1 cellular context compared by ENCODE assay signal in genomic region chr10:102245101-102245931, GRCh38.
A peak's percentile ranks its signal among the peaks of the same experiment; 100 is the strongest.
TF ChIP-seq lines count a peak whose summit lies in the region.

Gene GBF1 (plus strand): TSS chr10:102245532. CDS start chr10:102258939, 13,407 bp downstream.

TF ChIP-seq in K562, 482 proteins besides CTCF, POLR2A, EP300 and RAD21 (continued from another document and continues in another):
- TF ChIP-seq ZBTB40 (IDR thresholded peaks at IDR 0.05) (no peak; the same call in 1 of the 2 replicates), ZBTB40 (CRISPR knock-in tag; IDR thresholded peaks at IDR 0.05) (no peak), TRIM25 (IDR thresholded peaks at IDR 0.05; ENCODE audit: borderline replicate concordance) (no peak), L3MBTL2 (IDR thresholded peaks at IDR 0.05) (no peak; the same call in 1 of the 2 replicates), SREBF1 (IDR thresholded peaks at IDR 0.05; ENCODE audit: borderline replicate concordance, low read depth, low read length) (no peak), SMARCA5 (IDR thresholded peaks at IDR 0.05) (no peak), ETV6 (IDR thresholded peaks at IDR 0.05; ENCODE audit: borderline replicate concordance in 1 of 2, low read depth in 2 of 2, low read length in 1 of 2) (no peak), ETV6 (CRISPR knock-in tag; IDR thresholded peaks at IDR 0.05; ENCODE audit: borderline replicate concordance) (no peak), SMAD4 (CRISPR knock-in tag; conservative IDR thresholded peaks at IDR 0.05) (no peak), ZNF584 (CRISPR knock-in tag; IDR thresholded peaks at IDR 0.05; ENCODE audit: low read depth) (no peak), GTF2A2 (tag; IDR thresholded peaks at IDR 0.05) (no peak), POLR2B (IDR thresholded peaks at IDR 0.05; ENCODE audit: low read depth, partially characterized antibody) (peak; percentile 69), ZBED1 (IDR thresholded peaks at IDR 0.05) (no peak), HCFC1 (IDR thresholded peaks at IDR 0.05; ENCODE audit: low read depth, low read length) (peak; percentile 31; the same call in 1 of the 2 replicates), SETDB1 (IDR thresholded peaks at IDR 0.05; ENCODE audit: low read length) (no peak), ZNF785 (CRISPR knock-in tag; IDR thresholded peaks at IDR 0.05) (no peak), ZNF133 (CRISPR knock-in tag; IDR thresholded peaks at IDR 0.05) (no peak), FIP1L1 (IDR thresholded peaks at IDR 0.05; ENCODE audit: low read depth, low read length, poor library complexity, severe bottlenecking) (no peak), SMAD3 (CRISPR knock-in tag; conservative IDR thresholded peaks at IDR 0.05) (no peak), CXXC5 (CRISPR knock-in tag; IDR thresholded peaks at IDR 0.05) (peak; percentile 83), ATF3 (IDR thresholded peaks at IDR 0.05) (no peak), ATF3 (CRISPR knock-in tag; conservative IDR thresholded peaks at IDR 0.05) (no peak), GMEB1 (CRISPR knock-in tag; IDR thresholded peaks at IDR 0.05) (no peak), CBFA2T3 (IDR thresholded peaks at IDR 0.05) (no peak), KDM1A (IDR thresholded peaks at IDR 0.05) (no peak), PPARD (CRISPR knock-in tag; IDR thresholded peaks at IDR 0.05) (no peak), ZNF184 (CRISPR knock-in tag; IDR thresholded peaks at IDR 0.05) (no peak), ZNF174 (CRISPR knock-in tag; IDR thresholded peaks at IDR 0.05) (no peak), HOMEZ (CRISPR knock-in tag; IDR thresholded peaks at IDR 0.05) (no peak), RBM17 (IDR thresholded peaks at IDR 0.05; ENCODE audit: borderline replicate concordance, low read depth, low read length) (no peak)
- TF ChIP-seq, protein P1, sequence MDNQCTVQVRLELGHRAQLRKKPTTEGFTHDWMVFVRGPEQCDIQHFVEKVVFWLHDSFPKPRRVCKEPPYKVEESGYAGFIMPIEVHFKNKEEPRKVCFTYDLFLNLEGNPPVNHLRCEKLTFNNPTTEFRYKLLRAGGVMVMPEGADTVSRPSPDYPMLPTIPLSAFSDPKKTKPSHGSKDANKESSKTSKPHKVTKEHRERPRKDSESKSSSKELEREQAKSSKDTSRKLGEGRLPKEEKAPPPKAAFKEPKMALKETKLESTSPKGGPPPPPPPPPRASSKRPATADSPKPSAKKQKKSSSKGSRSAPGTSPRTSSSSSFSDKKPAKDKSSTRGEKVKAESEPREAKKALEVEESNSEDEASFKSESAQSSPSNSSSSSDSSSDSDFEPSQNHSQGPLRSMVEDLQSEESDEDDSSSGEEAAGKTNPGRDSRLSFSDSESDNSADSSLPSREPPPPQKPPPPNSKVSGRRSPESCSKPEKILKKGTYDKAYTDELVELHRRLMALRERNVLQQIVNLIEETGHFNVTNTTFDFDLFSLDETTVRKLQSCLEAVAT (IDR thresholded peaks at IDR 0.05), result peak in 1 of 2 experiments; percentile 86; a peak in 1 of 4 replicates
- TF ChIP-seq, protein P2, sequence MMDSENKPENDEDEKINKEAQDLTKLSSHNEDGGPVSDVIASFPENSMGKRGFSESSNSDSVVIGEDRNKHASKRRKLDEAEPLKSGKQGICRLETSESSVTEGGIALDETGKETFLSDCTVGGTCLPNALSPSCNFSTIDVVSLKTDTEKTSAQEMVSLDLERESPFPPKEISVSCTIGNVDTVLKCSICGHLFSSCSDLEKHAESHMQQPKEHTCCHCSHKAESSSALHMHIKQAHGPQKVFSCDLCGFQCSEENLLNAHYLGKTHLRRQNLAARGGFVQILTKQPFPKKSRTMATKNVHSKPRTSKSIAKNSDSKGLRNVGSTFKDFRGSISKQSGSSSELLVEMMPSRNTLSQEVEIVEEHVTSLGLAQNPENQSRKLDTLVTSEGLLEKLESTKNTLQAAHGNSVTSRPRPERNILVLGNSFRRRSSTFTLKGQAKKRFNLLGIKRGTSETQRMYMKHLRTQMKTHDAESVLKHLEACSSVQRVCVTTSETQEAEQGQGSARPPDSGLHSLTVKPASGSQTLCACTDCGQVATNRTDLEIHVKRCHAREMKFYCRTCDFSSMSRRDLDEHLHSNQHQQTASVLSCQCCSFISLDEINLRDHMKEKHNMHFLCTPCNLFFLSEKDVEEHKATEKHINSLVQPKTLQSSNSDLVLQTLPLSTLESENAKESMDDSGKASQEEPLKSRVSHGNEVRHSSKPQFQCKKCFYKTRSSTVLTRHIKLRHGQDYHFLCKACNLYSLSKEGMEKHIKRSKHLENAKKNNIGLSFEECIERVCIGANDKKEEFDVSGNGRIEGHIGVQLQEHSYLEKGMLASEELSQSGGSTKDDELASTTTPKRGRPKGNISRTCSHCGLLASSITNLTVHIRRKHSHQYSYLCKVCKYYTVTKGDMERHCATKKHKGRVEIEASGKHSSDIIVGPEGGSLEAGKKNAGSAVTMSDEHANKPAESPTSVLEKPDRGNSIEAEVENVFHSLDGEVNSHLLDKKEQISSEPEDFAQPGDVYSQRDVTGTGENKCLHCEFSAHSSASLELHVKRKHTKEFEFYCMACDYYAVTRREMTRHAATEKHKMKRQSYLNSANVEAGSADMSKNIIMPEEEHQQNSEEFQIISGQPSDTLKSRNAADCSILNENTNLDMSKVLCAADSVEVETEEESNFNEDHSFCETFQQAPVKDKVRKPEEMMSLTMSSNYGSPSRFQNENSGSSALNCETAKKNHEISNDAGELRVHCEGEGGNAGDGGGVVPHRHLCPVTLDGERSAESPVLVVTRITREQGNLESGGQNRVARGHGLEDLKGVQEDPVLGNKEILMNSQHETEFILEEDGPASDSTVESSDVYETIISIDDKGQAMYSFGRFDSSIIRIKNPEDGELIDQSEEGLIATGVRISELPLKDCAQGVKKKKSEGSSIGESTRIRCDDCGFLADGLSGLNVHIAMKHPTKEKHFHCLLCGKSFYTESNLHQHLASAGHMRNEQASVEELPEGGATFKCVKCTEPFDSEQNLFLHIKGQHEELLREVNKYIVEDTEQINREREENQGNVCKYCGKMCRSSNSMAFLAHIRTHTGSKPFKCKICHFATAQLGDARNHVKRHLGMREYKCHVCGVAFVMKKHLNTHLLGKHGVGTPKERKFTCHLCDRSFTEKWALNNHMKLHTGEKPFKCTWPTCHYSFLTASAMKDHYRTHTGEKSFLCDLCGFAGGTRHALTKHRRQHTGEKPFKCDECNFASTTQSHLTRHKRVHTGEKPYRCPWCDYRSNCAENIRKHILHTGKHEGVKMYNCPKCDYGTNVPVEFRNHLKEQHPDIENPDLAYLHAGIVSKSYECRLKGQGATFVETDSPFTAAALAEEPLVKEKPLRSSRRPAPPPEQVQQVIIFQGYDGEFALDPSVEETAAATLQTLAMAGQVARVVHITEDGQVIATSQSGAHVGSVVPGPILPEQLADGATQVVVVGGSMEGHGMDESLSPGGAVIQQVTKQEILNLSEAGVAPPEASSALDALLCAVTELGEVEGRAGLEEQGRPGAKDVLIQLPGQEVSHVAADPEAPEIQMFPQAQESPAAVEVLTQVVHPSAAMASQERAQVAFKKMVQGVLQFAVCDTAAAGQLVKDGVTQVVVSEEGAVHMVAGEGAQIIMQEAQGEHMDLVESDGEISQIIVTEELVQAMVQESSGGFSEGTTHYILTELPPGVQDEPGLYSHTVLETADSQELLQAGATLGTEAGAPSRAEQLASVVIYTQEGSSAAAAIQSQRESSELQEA (IDR thresholded peaks at IDR 0.05; ENCODE audit: low read depth), result no peak
